8 cellular contexts compared by ENCODE assay signal in the genomic region with DNA sequence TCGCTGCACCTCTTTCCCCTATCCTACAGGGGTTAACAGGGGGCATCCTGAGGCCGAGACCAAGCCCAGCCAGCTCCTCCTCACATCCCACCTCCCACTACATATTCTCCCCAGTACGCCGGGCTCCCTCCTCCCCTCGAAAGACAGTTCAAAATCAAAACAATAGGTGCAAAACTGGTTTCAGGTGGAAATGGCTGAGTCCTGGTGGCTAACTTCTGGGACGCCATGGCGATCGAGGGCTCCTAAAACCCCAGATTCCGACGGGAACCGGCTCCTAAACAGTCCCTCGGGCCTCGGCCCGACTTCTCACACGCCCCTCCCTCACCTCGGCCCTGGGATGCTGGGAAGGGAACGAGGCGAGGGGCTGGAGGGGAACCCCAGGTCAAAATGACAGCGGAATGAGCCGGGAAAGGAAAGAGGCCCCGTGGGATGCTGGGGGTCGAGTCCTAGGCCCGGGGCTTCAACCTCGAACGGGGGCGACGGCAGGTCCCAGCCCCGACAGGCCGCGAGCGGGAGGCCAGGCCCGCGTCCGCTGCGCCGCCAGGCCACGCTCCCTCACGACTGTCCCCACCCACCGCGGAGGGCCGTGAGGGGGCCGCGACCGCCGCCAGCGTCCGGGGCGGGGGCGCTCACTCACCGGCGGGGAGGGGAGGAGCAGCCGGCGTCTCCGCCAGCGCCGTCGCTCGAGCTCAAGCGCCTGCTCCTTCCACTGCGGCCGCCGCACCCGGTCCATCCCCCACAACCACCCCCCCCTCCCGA. TPM values are rescaled to one million over a fixed set of nuclear protein-coding genes. Genes with fewer than 3 reads are reported as not detected.
DNase-seq lines count a peak whose midpoint lies in the region; ATAC-seq, FAIRE-seq and TF ChIP-seq lines count a peak whose summit lies in the region.

No MANE protein-coding gene starts in this region.

- no peak for FAIRE-seq in urothelium cell line (lab: Jason Lieb, UNC)

- H3K4me1 ChIP-seq in CD4-positive, alpha-beta memory T cell (ENCODE audit: insufficient read depth, low read length) = peaks cover 49% of the 10 kb centered on the region
- H3K4me1 ChIP-seq in cardiac muscle cell (ENCODE audit: low read depth) = peaks cover 35% of the 10 kb centered on the region

- peak in 3 of 5 donors; percentile 78 to 81 (median 79) for DNase-seq in CD4-positive, alpha-beta memory T cell
- DNase-seq in RKO (ENCODE audit: low spot score) (peak; percentile 20), cardiac muscle cell (ENCODE audit: low read depth in 1 of 2, low spot score in 1 of 2) (peak; percentile 5 to 83), posterior cingulate gyrus (peak in 7 of 10 donors; percentile 26 to 88 (median 44)), urothelium cell line (ENCODE audit: low spot score) (peak; percentile 74)
- peak; percentile 75 for DNase-seq in activated naive CD4-positive, alpha-beta T cell treated with anti-CD3 and anti-CD28 coated beads, Interleukin-2, amount 50 U/mL, for 16 hours

- intact Hi-C loops in CD4-positive, alpha-beta memory T cell (cut with micrococcal nuclease) = loop anchor here (1.0 to 10.0 kb wide), 6 partner anchors 43 to 1132 kb away; a partner anchor contains a TSS
- intact Hi-C loops in posterior cingulate gyrus (cut with DNase I) = loop anchor here (5.0 to 10.0 kb wide), 2 partner anchors 58 to 266 kb away; no protein-coding TSS in a partner anchor

- POLR2A ChIA-PET in CD4-positive, alpha-beta memory T cell (lab: Charles Lee; ENCODE audit: partially characterized antibody) = interaction anchor here (1.0 to 2.3 kb wide), 3 partner anchors 266 to 1213 kb away, joined by 3 to 11 read pairs (median 5); a partner anchor contains a TSS

- no peak for TF ChIP-seq CTCF in cardiac muscle cell (IDR thresholded peaks at IDR 0.05; ENCODE audit: low read depth, low read length)

- H3K27me3 Mint-ChIP-seq in CD4-positive, alpha-beta memory T cell = no peaks in the 10 kb centered on the region

- H3K27ac Mint-ChIP-seq in CD4-positive, alpha-beta memory T cell = peak overlapping the region; percentile 88 to 94 (median 92)

- peak overlapping the region; percentile 82 for H3K27ac ChIP-seq in CD4-positive, alpha-beta memory T cell (ENCODE audit: low read depth, low read length)
- H3K27ac ChIP-seq in cardiac muscle cell = peak overlapping the region; percentile 92

- no peaks in the 10 kb centered on the region for H3K27me3 ChIP-seq in CD4-positive, alpha-beta memory T cell (ENCODE audit: insufficient read depth, low read length)
- H3K27me3 ChIP-seq in cardiac muscle cell = no peaks in the 10 kb centered on the region

- no peaks in the 10 kb centered on the region for H3K36me3 ChIP-seq in CD4-positive, alpha-beta memory T cell (ENCODE audit: insufficient read depth, low read length)
- H3K36me3 ChIP-seq in cardiac muscle cell = no peaks in the 10 kb centered on the region

- H3K9me3 ChIP-seq in CD4-positive, alpha-beta memory T cell (ENCODE audit: control insufficient read depth in 1 of 2, low read length in 2 of 2) = no peaks in the 10 kb centered on the region
- H3K9me3 ChIP-seq in cardiac muscle cell (ENCODE audit: low read depth) = no peaks in the 10 kb centered on the region

- peak overlapping the region; percentile 87 to 96 for H3K4me3 ChIP-seq in CD4-positive, alpha-beta memory T cell (ENCODE audit: low read length in 2 of 2)
- H3K4me3 ChIP-seq in cardiac muscle cell = peak overlapping the region; percentile 85

- peaks cover 28 to 53% (median 42%) of the 10 kb centered on the region in 4 donors for H3K4me1 Mint-ChIP-seq in CD4-positive, alpha-beta memory T cell

- peaks cover 0 to 6% of the 10 kb centered on the region in 2 donors for H3K36me3 Mint-ChIP-seq in CD4-positive, alpha-beta memory T cell

- CTCF ChIA-PET in CD4-positive, alpha-beta memory T cell (lab: Charles Lee; ENCODE audit: partially characterized antibody) = interaction anchor here (0.7 to 1.8 kb wide), 5 partner anchors 13 to 265 kb away, joined by 3 to 4 read pairs (median 3); no protein-coding TSS in a partner anchor

- peak overlapping the region; percentile 84 to 95 (median 92) for H3K4me3 Mint-ChIP-seq in CD4-positive, alpha-beta memory T cell

- no peaks in the 10 kb centered on the region for H3K9me3 Mint-ChIP-seq in CD4-positive, alpha-beta memory T cell

- ATAC-seq in GM19035 (IDR thresholded peaks at IDR 0.05; ENCODE audit: unreplicated experiment) (peak; percentile 79), HG03175 (IDR thresholded peaks at IDR 0.05; ENCODE audit: unreplicated experiment) (peak; percentile 63)

RNA-seq across cellular contexts. Expression of a gene that starts 0.5 kb away (rescaled TPM):
- 10 to 100 TPM; 36.4 to 39.3 TPM for total RNA-seq in CD4-positive, alpha-beta memory T cell
- polyA plus RNA-seq in CD4-positive, alpha-beta memory T cell = 1 to 10 TPM; 5.1 to 6.2 TPM
- total RNA-seq in cardiac muscle cell = 26.9 and 29.7 TPM in 2 replicates
- polyA plus RNA-seq in cardiac muscle cell = 12.3 and 12.7 TPM in 2 replicates

Comparison
In these comparisons a context has a peak if more than half of its experiments do, and no peak if none do; other contexts are left out.
1. Peak in every context shown above with its lines: DNase-seq, ATAC-seq, H3K4me3 ChIP-seq and H3K27ac ChIP-seq.
2. DNase-seq: peak in every context shown above with its lines; median percentile 79 in CD4-positive, alpha-beta memory T cell; 75 in activated naive CD4-positive, alpha-beta T cell treated with anti-CD3 and anti-CD28 coated beads, Interleukin-2, amount 50 U/mL, for 16 hours; 74 in urothelium cell line; 44 in cardiac muscle cell; 44 in posterior cingulate gyrus; 20 in RKO.